ENCODE assay signal across 1 cellular context in genomic region chr16:28846933-28847273, GRCh38.
TF ChIP-seq lines count a peak whose summit lies in the region.

No MANE protein-coding gene starts in this region.

TF ChIP-seq in GM12878, 131 proteins besides CTCF, POLR2A, EP300 and RAD21:
- TF ChIP-seq NKRF (conservative IDR thresholded peaks at IDR 0.05): 0 out of 2 replicates have a peak, but pooled peaks have one; percentile 43
- peak; percentile 75 for TF ChIP-seq PKNOX1 (IDR thresholded peaks at IDR 0.05)
- no peak for TF ChIP-seq MAX (IDR thresholded peaks at IDR 0.05; ENCODE audit: low read depth, low read length)
- peak; percentile 55 for TF ChIP-seq PBX3 (IDR thresholded peaks at IDR 0.05; ENCODE audit: insufficient replicate concordance, low read depth, low read length)
TF ChIP-seq in GM12878: peak in this region for 3.
